ENCODE assay signal across 28 cellular contexts in genomic region chr6:147689398-147689797, GRCh38.
"Had no signal": no experiment of that assay in that cellular context is flagged by ENCODE, and none has a peak within 500 bp of the region (broad histone marks: within the 10 kb centered on the region; RNA-seq: fewer than 3 reads in every experiment).

No MANE protein-coding gene starts in this region.

- FAIRE-seq: colon, frontal cortex, TTC549, urothelium cell line had no signal

- H3K27ac ChIP-seq: adrenal gland, ascending aorta, brain microvascular endothelial cell, hepatocyte, right lobe of liver, skin epidermis, transverse colon had no signal

- H3K4me1 ChIP-seq: adrenal gland, ascending aorta, right lobe of liver, transverse colon had no signal

- ATAC-seq: activated CD4-positive, alpha-beta T cell treated with anti-CD3 and anti-CD28 coated beads for 36 hours; activated T-helper 17 cell treated with anti-CD3 and anti-CD28 coated beads, Interleukin-2, amount 50 U/mL, for 72 hours; left ventricle myocardium superior; right lobe of liver; stimulated activated effector memory CD8-positive, alpha-beta T cell treated with anti-CD3 and anti-CD28 coated beads, Interleukin-12 subunit alpha, Interleukin-12 subunit beta, amount 100 ng/mL, for 72 hours had no signal

- H3K9me3 ChIP-seq: adrenal gland, ascending aorta, right lobe of liver, transverse colon had no signal

- DNase-seq: activated B cell treated with CpG ODN at 0.5 μM for 24 hours; activated CD4-positive, alpha-beta T cell treated with anti-CD3 and anti-CD28 coated beads for 36 hours; activated CD4-positive, alpha-beta T cell treated with anti-CD3 and anti-CD28 coated beads, Interleukin-2, amount 50 U/mL, for 4 hours; activated CD8-positive, alpha-beta memory T cell treated with anti-CD3 and anti-CD28 coated beads for 24 hours; activated CD8-positive, alpha-beta memory T cell treated with anti-CD3 and anti-CD28 coated beads, Interleukin-2, amount 50 U/mL, for 4 hours; activated naive CD4-positive, alpha-beta T cell; activated T-cell treated with anti-CD3 and anti-CD28 coated beads, Interleukin-2, amount 50 U/mL, for 24 hours; adrenal gland; brain microvascular endothelial cell; effector memory CD4-positive, alpha-beta T cell; glutamatergic neuron; immature natural killer cell; left ventricle myocardium superior; nephron progenitor cell; occipital lobe; right lobe of liver; stimulated activated CD4-positive, alpha-beta T cell treated with anti-CD3 and anti-CD28 coated beads, Interleukin-1b, Interleukin-23, amount 100 ng/mL, for 48 hours; T-helper 1 cell; transverse colon had no signal

- H3K79me2 ChIP-seq: hepatocyte had no signal

- H2AFZ ChIP-seq: hepatocyte had no signal

- H3K4me3 ChIP-seq: adrenal gland, ascending aorta, hepatocyte, right lobe of liver, skin epidermis, transverse colon had no signal

- H3K36me3 ChIP-seq: adrenal gland, ascending aorta, brain microvascular endothelial cell, right lobe of liver, transverse colon had no signal

- H3K4me2 ChIP-seq: hepatocyte had no signal

- H3K27me3 ChIP-seq: adrenal gland, ascending aorta, brain microvascular endothelial cell, hepatocyte, right lobe of liver, transverse colon had no signal
